Comparison of ENCODE assay signal across 1 cellular context in the genomic region with DNA sequence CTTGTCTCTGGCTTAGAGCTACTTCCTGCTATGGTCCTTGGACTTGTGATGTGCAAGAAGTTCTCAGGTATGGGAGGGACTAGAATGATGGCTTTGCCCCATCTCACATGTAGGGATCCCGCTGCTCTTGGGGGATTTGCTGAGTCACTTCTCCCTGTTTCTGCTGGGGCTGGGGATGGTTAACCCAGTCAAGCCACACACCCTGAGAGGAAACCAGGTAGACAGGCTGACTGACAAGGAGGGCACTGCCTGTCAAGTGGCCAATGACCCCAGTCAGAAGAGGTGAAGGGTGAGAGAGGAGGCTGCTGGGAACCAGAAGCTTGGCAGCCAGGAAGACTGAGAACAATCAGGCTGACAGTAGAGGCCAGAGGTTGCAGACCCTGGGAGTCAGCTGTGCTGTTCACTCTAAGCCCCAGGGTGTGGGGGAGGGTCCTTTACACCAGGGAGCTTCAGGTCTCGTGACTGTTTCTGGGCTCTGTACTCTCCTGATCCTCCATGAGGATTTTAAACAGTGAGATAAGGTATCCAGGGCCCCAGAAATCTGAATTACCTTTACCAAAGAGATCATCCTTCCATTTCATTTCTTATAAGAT.
TF ChIP-seq lines count a peak whose summit lies in the region.

No MANE protein-coding gene starts in this region.

TF ChIP-seq in H1, 55 proteins besides CTCF, POLR2A, EP300 and RAD21:
- TF ChIP-seq, protein P1, sequence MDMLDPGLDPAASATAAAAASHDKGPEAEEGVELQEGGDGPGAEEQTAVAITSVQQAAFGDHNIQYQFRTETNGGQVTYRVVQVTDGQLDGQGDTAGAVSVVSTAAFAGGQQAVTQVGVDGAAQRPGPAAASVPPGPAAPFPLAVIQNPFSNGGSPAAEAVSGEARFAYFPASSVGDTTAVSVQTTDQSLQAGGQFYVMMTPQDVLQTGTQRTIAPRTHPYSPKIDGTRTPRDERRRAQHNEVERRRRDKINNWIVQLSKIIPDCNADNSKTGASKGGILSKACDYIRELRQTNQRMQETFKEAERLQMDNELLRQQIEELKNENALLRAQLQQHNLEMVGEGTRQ (IDR thresholded peaks at IDR 0.05; ENCODE audit: low read length): no peak
- TF ChIP-seq HDAC2 (IDR thresholded peaks at IDR 0.05; ENCODE audit: borderline replicate concordance in 1 of 2, low read depth in 2 of 2, low read length in 2 of 2): no peak
- no peak for TF ChIP-seq SRF (IDR thresholded peaks at IDR 0.05; ENCODE audit: low read depth, low read length)
- TF ChIP-seq MAFK (IDR thresholded peaks at IDR 0.05; ENCODE audit: low read depth, low read length): 0 out of 2 replicates have a peak, but pooled peaks have one; percentile 21
- TF ChIP-seq BACH1 (IDR thresholded peaks at IDR 0.05; ENCODE audit: low read length): peak; percentile 22; the same call in 1 of the 2 replicates
